11 cellular contexts compared by ENCODE assay signal in genomic region chr11:105673089-105673488, GRCh38.
DNase-seq lines count a peak whose midpoint lies in the region; ATAC-seq and TF ChIP-seq lines count a peak whose summit lies in the region.
"Had no signal": no experiment of that assay in that cellular context is flagged by ENCODE, and none has a peak within 500 bp of the region (broad histone marks: within the 10 kb centered on the region; RNA-seq: fewer than 3 reads in every experiment).

No MANE protein-coding gene starts in this region.

- no TSS peak for BruUV-seq in OCI-LY7 (replicated peaks; lab: Mats Ljungman, UMichigan)

- CTCF ChIA-PET in activated CD4-positive, alpha-beta T cell treated with anti-CD3 and anti-CD28 coated beads for 36 hours (lab: Charles Lee), result no interaction called here
- CTCF ChIA-PET in OCI-LY7 (lab: Charles Lee; ENCODE audit: unreplicated experiment), result no interaction called here

- H3K4me3 Mint-ChIP-seq in activated CD4-positive, alpha-beta T cell treated with anti-CD3 and anti-CD28 coated beads for 36 hours, result no peak overlapping the region
- H3K4me3 Mint-ChIP-seq: activated naive CD8-positive, alpha-beta T cell treated with anti-CD3 and anti-CD28 coated beads, Interleukin-2, amount 10 ng/mL, durations not matched to agents 7 days and 5 days had no signal

- no peak overlapping the region for H3K4me3 ChIP-seq in OCI-LY7 (ENCODE audit: low read depth, low read length, poor library complexity, severe bottlenecking)
- no peak overlapping the region for H3K4me3 ChIP-seq in prostate gland
- no peak overlapping the region for H3K4me3 ChIP-seq in coronary artery

- no peak overlapping the region for H3K4me2 ChIP-seq in OCI-LY7 (ENCODE audit: low read length)

- no peak for ATAC-seq in activated CD4-positive, alpha-beta T cell treated with anti-CD3 and anti-CD28 coated beads for 36 hours
- no peak for ATAC-seq in GM21447 (IDR thresholded peaks at IDR 0.05; ENCODE audit: unreplicated experiment)
- no peak for ATAC-seq in omental fat pad (ENCODE audit: low FRiP score)

- H3K79me2 ChIP-seq in OCI-LY7 (ENCODE audit: insufficient read depth, low read depth, low read length), result no peaks in the 10 kb centered on the region

- H3K27me3 Mint-ChIP-seq in activated CD4-positive, alpha-beta T cell treated with anti-CD3 and anti-CD28 coated beads for 36 hours, result no peaks in the 10 kb centered on the region
- H3K27me3 Mint-ChIP-seq: activated naive CD8-positive, alpha-beta T cell treated with anti-CD3 and anti-CD28 coated beads, Interleukin-2, amount 10 ng/mL, durations not matched to agents 7 days and 5 days had no signal

- H3K9me3 ChIP-seq in OCI-LY7 (ENCODE audit: low read length), result no peaks in the 10 kb centered on the region
- no peaks in the 10 kb centered on the region for H3K9me3 ChIP-seq in prostate gland

- H3K36me3 ChIP-seq in OCI-LY7 (ENCODE audit: insufficient read depth, low read length) (no peaks in the 10 kb centered on the region), prostate gland (no peaks in the 10 kb centered on the region)

- peaks cover 2% of the 10 kb centered on the region for H3K9me3 Mint-ChIP-seq in activated CD4-positive, alpha-beta T cell treated with anti-CD3 and anti-CD28 coated beads for 36 hours (ENCODE audit: low read depth)

- no peak overlapping the region for H2AFZ ChIP-seq in OCI-LY7 (ENCODE audit: low read length)

- intact Hi-C loops in activated CD4-positive, alpha-beta T cell treated with anti-CD3 and anti-CD28 coated beads for 36 hours (cut with DNase I, micrococcal nuclease), result no loop called here
- intact Hi-C loops in OCI-LY7 (cut with micrococcal nuclease; ENCODE audit: unreplicated experiment) (no loop called here), prostate gland (cut with DNase I) (no loop called here)

- H3K9me2 ChIP-seq in OCI-LY7 (ENCODE audit: insufficient read depth, low read length), result no peaks in the 10 kb centered on the region

- TF ChIP-seq CTCF in OCI-LY7 (conservative IDR thresholded peaks at IDR 0.05; ENCODE audit: low read length) (no peak), prostate gland (IDR thresholded peaks at IDR 0.05) (no peak), omental fat pad (IDR thresholded peaks at IDR 0.05) (no peak), coronary artery (IDR thresholded peaks at IDR 0.05) (no peak)

- peak; percentile 42 for DNase-seq in activated CD4-positive, alpha-beta T cell treated with anti-CD3 and anti-CD28 coated beads for 36 hours
- DNase-seq in activated CD4-positive, alpha-beta T cell treated with anti-CD3 and anti-CD28 coated beads for 1 hour, result no peak
- DNase-seq in OCI-LY7 (ENCODE audit: low spot score), result peak; percentile 7
- DNase-seq in ecto neural progenitor cell (ENCODE audit: low spot score), result peak; percentile 62
- peak; percentile 5 for DNase-seq in prostate gland (ENCODE audit: low spot score)
- DNase-seq in omental fat pad (ENCODE audit: low spot score), result no peak
- no peak for DNase-seq in coronary artery (ENCODE audit: low spot score)
- DNase-seq: activated naive CD8-positive, alpha-beta T cell treated with anti-CD3 and anti-CD28 coated beads, Interleukin-2, amount 10 ng/mL, durations not matched to agents 7 days and 5 days; NCI-H69; stimulated activated naive CD4-positive, alpha-beta T cell treated with Interleukin-2 at 50 U/mL for 16 hours had no signal

- no peak overlapping the region for H3K27ac ChIP-seq in OCI-LY7 (ENCODE audit: low read depth, low read length, poor library complexity, severe bottlenecking)
- no peak overlapping the region for H3K27ac ChIP-seq in prostate gland
- no peak overlapping the region for H3K27ac ChIP-seq in coronary artery

- H3K4me1 Mint-ChIP-seq in activated CD4-positive, alpha-beta T cell treated with anti-CD3 and anti-CD28 coated beads for 36 hours, result no peaks in the 10 kb centered on the region
- H3K4me1 Mint-ChIP-seq: activated naive CD8-positive, alpha-beta T cell treated with anti-CD3 and anti-CD28 coated beads, Interleukin-2, amount 10 ng/mL, durations not matched to agents 7 days and 5 days had no signal

- POLR2A ChIA-PET in activated CD4-positive, alpha-beta T cell treated with anti-CD3 and anti-CD28 coated beads for 36 hours (lab: Charles Lee), result no interaction called here
- POLR2A ChIA-PET in OCI-LY7 (lab: Charles Lee), result interaction anchor here (0.6 kb wide), 1 partner anchor 979 kb away, joined by 3 read pairs; no protein-coding TSS in a partner anchor

- H3K36me3 Mint-ChIP-seq in activated CD4-positive, alpha-beta T cell treated with anti-CD3 and anti-CD28 coated beads for 36 hours (ENCODE audit: low read depth), result no peaks in the 10 kb centered on the region
- H3K36me3 Mint-ChIP-seq: activated naive CD8-positive, alpha-beta T cell treated with anti-CD3 and anti-CD28 coated beads, Interleukin-2, amount 10 ng/mL, durations not matched to agents 7 days and 5 days had no signal

- no peak for TF ChIP-seq POLR2A in prostate gland (IDR thresholded peaks at IDR 0.05)

- H3K27me3 ChIP-seq in prostate gland (replicated peaks; ENCODE audit: insufficient read depth), result no peaks in the 10 kb centered on the region

- no peak overlapping the region for H3K27ac Mint-ChIP-seq in activated CD4-positive, alpha-beta T cell treated with anti-CD3 and anti-CD28 coated beads for 36 hours
- H3K27ac Mint-ChIP-seq: activated naive CD8-positive, alpha-beta T cell treated with anti-CD3 and anti-CD28 coated beads, Interleukin-2, amount 10 ng/mL, durations not matched to agents 7 days and 5 days had no signal

- H4K20me1 ChIP-seq in OCI-LY7 (ENCODE audit: insufficient read depth, low read length), result no peaks in the 10 kb centered on the region

- H3K4me1 ChIP-seq in OCI-LY7 (ENCODE audit: insufficient read depth, low read length, poor library complexity, severe bottlenecking) (no peaks in the 10 kb centered on the region), prostate gland (replicated peaks) (no peaks in the 10 kb centered on the region)

- 10% methylated on average over 3 of the region's 3 CpGs for WGBS in prostate gland

Comparison
In these comparisons a context has a peak if more than half of its experiments do, and no peak if none do; other contexts are left out.
1. DNase-seq: peak in activated CD4-positive, alpha-beta T cell treated with anti-CD3 and anti-CD28 coated beads for 36 hours (single experiment), OCI-LY7 (single experiment), ecto neural progenitor cell (single experiment) and prostate gland (single experiment); none in activated CD4-positive, alpha-beta T cell treated with anti-CD3 and anti-CD28 coated beads for 1 hour (single experiment), omental fat pad (single experiment) and coronary artery (single experiment).